In the genomic region with DNA sequence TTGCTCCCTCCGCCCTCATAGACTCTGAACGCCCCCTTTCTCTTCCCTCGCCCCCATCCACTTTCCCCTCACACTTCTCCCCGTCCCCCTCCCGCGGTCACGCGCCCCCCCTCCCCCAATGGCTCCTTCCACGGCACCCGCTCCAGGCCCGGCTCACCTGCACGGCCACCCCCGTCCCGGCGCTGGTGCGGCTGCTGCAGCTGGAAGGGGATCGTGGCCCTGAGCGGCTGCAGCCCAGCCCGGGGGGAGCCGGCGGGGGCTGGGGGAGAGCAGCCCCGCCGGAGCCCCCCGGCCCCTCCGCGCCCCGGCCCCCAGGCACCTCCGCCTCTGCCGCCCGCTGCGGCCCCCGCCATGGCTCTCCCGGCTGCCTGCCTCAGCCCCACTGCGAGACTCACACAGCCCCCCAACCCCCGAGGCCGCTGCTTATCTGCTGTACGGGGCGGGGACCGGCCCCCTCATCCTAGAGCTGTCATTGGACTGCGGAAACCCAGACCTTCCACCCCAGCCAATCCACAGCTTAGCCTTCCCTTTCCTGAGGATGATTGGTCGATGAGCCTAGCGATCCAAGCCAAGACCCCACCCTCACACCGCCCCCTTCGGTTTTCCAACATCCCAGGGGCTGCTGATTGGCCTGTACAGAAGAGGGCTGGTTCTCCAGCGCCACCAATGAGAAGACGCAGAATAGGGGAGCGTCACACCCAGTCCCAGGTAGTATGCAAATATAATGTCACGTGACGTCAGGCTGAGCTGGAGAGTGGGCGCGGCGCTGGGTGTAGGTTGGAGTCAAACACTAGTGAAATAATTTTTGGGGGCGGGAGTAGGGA, we compare ENCODE assay signal across 7 cellular contexts.
A peak's percentile ranks its signal among the peaks of the same experiment; 100 is the strongest.
DNase-seq lines count a peak whose midpoint lies in the region; ATAC-seq and TF ChIP-seq lines count a peak whose summit lies in the region.

A gene with protein sequence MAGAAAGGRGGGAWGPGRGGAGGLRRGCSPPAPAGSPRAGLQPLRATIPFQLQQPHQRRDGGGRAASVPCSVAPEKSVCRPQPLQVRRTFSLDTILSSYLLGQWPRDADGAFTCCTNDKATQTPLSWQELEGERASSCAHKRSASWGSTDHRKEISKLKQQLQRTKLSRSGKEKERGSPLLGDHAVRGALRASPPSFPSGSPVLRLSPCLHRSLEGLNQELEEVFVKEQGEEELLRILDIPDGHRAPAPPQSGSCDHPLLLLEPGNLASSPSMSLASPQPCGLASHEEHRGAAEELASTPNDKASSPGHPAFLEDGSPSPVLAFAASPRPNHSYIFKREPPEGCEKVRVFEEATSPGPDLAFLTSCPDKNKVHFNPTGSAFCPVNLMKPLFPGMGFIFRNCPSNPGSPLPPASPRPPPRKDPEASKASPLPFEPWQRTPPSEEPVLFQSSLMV (minus strand): TSS at position 397 of the 824 bp plus-strand sequence. CDS start 44 bp downstream, at position 353.

- DNase-seq in NCI-H2081 treated with DMSO at 0.1 percent for 48 hours (lab: John Stamatoyannopoulos, UW), result peak; percentile 97
- DNase-seq in T1000 (lab: John Stamatoyannopoulos, UW), result peak; percentile 95
- DNase-seq in astrocyte of the spinal cord (ENCODE audit: low read depth, low spot score), result peak; percentile 98
- DNase-seq in hypothalamus (lab: John Stamatoyannopoulos, UW), result peak; percentile 39 to 99 (median 94)
- DNase-seq in retinal pigment epithelial cell (ENCODE audit: low read depth), result peak; percentile 99

- in situ Hi-C loops in astrocyte of the spinal cord (cut with HindIII; ENCODE audit: low sequenced_read_pairs), result no loop called here

- TF ChIP-seq CTCF in astrocyte of the spinal cord (IDR thresholded peaks at IDR 0.05; ENCODE audit: low read depth, low read length) (no peak), retinal pigment epithelial cell (conservative IDR thresholded peaks at IDR 0.05; ENCODE audit: low read depth, low read length) (no peak)

- H3K4me3 ChIP-seq in astrocyte of the spinal cord (ENCODE audit: low read depth, low read length) (peak within 1 kb of the TSS; percentile 62), retinal pigment epithelial cell (ENCODE audit: low read length) (peak within 1 kb of the TSS; percentile 82)

- ATAC-seq in GM18517 (IDR thresholded peaks at IDR 0.05; ENCODE audit: unreplicated experiment) (peak; percentile 92), HG03039 (IDR thresholded peaks at IDR 0.05; ENCODE audit: unreplicated experiment) (peak; percentile 93)

Comparison
In these comparisons a context has a peak if more than half of its experiments do, and no peak if none do; other contexts are left out.
1. Peak in every context shown above with its lines: DNase-seq, ATAC-seq and H3K4me3 ChIP-seq.